8 cellular contexts compared by ENCODE assay signal in genomic region chr11:61161190-61162091, GRCh38. TPM values are rescaled to one million over a fixed set of nuclear protein-coding genes. Genes with fewer than 3 reads are reported as not detected.
DNase-seq lines count a peak whose midpoint lies in the region; ATAC-seq and TF ChIP-seq lines count a peak whose summit lies in the region.

TSS of gene VPS37C (minus strand) at chr11:61161426. CDS start at chr11:61138829, 22,597 bp downstream.

- H3K4me3 ChIP-seq in left ventricle myocardium inferior: peak within 1 kb of the TSS; percentile 92
- H3K4me3 ChIP-seq in psoas muscle: peak within 1 kb of the TSS; percentile 90
- peak within 1 kb of the TSS; percentile 91 for H3K4me3 ChIP-seq in urinary bladder (ENCODE audit: low read depth, low read length)

- H3K27ac ChIP-seq in angular gyrus (ENCODE audit: low read depth, low read length) (peak within 1 kb of the TSS; percentile 94), left ventricle myocardium inferior (replicated peaks) (peak within 1 kb of the TSS; percentile 98), psoas muscle (peak within 1 kb of the TSS; percentile 98), urinary bladder (ENCODE audit: low read depth) (peak within 1 kb of the TSS; percentile 98)

- H3K36me3 ChIP-seq in left ventricle myocardium inferior (no peaks in the 10 kb centered on the region), psoas muscle (ENCODE audit: insufficient read depth in 1 of 2, low read depth in 1 of 2) (no peaks in the 10 kb centered on the region), urinary bladder (ENCODE audit: insufficient read depth) (no peaks in the 10 kb centered on the region)

- H3K27me3 ChIP-seq in left ventricle myocardium inferior (ENCODE audit: low read depth): no peaks in the 10 kb centered on the region
- no peaks in the 10 kb centered on the region for H3K27me3 ChIP-seq in psoas muscle (ENCODE audit: insufficient read depth in 3 of 3, low read length in 2 of 3)

- DNase-seq in NCI-H1694 (lab: John Stamatoyannopoulos, UW): peak; percentile 31
- peak; percentile 87 to 91 (median 88) for DNase-seq in T-helper 17 cell
- DNase-seq in left ventricle myocardium inferior: peak; percentile 84
- peak; percentile 88 to 94 for DNase-seq in psoas muscle

- peak; percentile 45 for TF ChIP-seq CTCF in left ventricle myocardium inferior (IDR thresholded peaks at IDR 0.05; ENCODE audit: borderline replicate concordance)
- TF ChIP-seq CTCF in psoas muscle (IDR thresholded peaks at IDR 0.05): peak; percentile 24

- H3K4me1 ChIP-seq in left ventricle myocardium inferior (peaks cover 40% of the 10 kb centered on the region), psoas muscle (peaks cover 35% of the 10 kb centered on the region), urinary bladder (ENCODE audit: insufficient read depth) (no peaks in the 10 kb centered on the region)

- H3K9me3 ChIP-seq in T-helper 17 cell (ENCODE audit: control insufficient read depth, low read length, poor library complexity, severe bottlenecking): no peaks in the 10 kb centered on the region
- no peaks in the 10 kb centered on the region for H3K9me3 ChIP-seq in left ventricle myocardium inferior (replicated peaks)
- H3K9me3 ChIP-seq in psoas muscle: no peaks in the 10 kb centered on the region

- peak within 1 kb of the TSS; percentile 88 for H3K27ac Mint-ChIP-seq in T-helper 17 cell

- H3K27me3 Mint-ChIP-seq in T-helper 17 cell: no peaks in the 10 kb centered on the region

- no peaks in the 10 kb centered on the region for H3K36me3 Mint-ChIP-seq in T-helper 17 cell (ENCODE audit: low read depth)

- 0 to 1% (median 0%) methylated on average over 49 to 76 of the region's 85 CpGs for WGBS in psoas muscle, 3 donors
- WGBS in urinary bladder: under 1% methylated on average over 83 of the region's 85 CpGs

- peak; percentile 77 for ATAC-seq in GM18502 (IDR thresholded peaks at IDR 0.05; ENCODE audit: poor library complexity, unreplicated experiment)
- ATAC-seq in HG02885 (IDR thresholded peaks at IDR 0.05; ENCODE audit: poor library complexity, unreplicated experiment): peak; percentile 74
- ATAC-seq in T-helper 17 cell: peak; percentile 81
- peak; percentile 97 to 98 (median 97) for ATAC-seq in psoas muscle

- peaks cover 29% of the 10 kb centered on the region for H3K4me1 Mint-ChIP-seq in T-helper 17 cell

- intact Hi-C loops in left ventricle myocardium inferior (cut with micrococcal nuclease): no loop called here
- intact Hi-C loops in psoas muscle (cut with DNase I): loop anchor here in 1 of 2 donors (10.0 kb wide), 1 partner anchor 317 kb away; the partner anchor contains the start of gene CCDC86

- H3K4me3 Mint-ChIP-seq in T-helper 17 cell: peak within 1 kb of the TSS; percentile 89

RNA-seq across cellular contexts. Expression of gene VPS37C, which starts in this region (rescaled TPM):
- total RNA-seq in T-helper 17 cell (1 to 10 TPM; 3.5 to 5.6 TPM), left ventricle myocardium inferior (15.8 TPM), psoas muscle (10 to 100 TPM; 16.9 to 27.3 (median 23.5) TPM), urinary bladder (8.6 TPM)
- polyA plus RNA-seq in psoas muscle (10 to 100 TPM; 18.9 to 39.8 (median 25.6) TPM), urinary bladder (23.5 TPM)

Comparison
In these comparisons a context has a peak if more than half of its experiments do, and no peak if none do; other contexts are left out.
1. Peak in every context shown above with its lines: DNase-seq, ATAC-seq, H3K4me3 ChIP-seq and H3K27ac ChIP-seq.
2. DNase-seq: peak in every context shown above with its lines; median percentile 91 in psoas muscle; 88 in T-helper 17 cell; 84 in left ventricle myocardium inferior; 31 in NCI-H1694.